ENCODE assay signal across 21 cellular contexts in genomic region chr5:65461490-65461889, GRCh38.
"Had no signal": no experiment of that assay in that cellular context is flagged by ENCODE, and none has a peak within 500 bp of the region (broad histone marks: within the 10 kb centered on the region; RNA-seq: fewer than 3 reads in every experiment).

No MANE protein-coding gene starts in this region.

- H3K36me3 ChIP-seq: left ventricle myocardium inferior, lower lobe of right lung, pancreas, stomach, transverse colon had no signal

- H3K4me3 ChIP-seq: hepatocyte, left ventricle myocardium inferior, lower lobe of right lung, pancreas, stomach, thoracic aorta, transverse colon had no signal

- H3K4me1 ChIP-seq: left ventricle myocardium inferior, lower lobe of right lung, pancreas, stomach, transverse colon had no signal

- ATAC-seq: left cardiac atrium, lower lobe of right lung, natural killer cell, pancreas, right cardiac atrium had no signal

- H3K9me3 ChIP-seq: left ventricle myocardium inferior, lower lobe of right lung, pancreas, stomach, thoracic aorta, transverse colon had no signal

- DNase-seq: effector CD4-positive, alpha-beta T cell; endodermal cell; erythroblast; foreskin melanocyte; head of caudate nucleus; kidney; left cardiac atrium; left ventricle myocardium inferior; lower lobe of right lung; natural killer cell; nucleus accumbens; pancreas; right cardiac atrium; small intestine; stimulated activated CD4-positive, alpha-beta T cell treated with anti-CD3 and anti-CD28 coated beads, Interleukin-12 subunit alpha, Interleukin-12 subunit beta, amount 100 ng/mL, for 4 hours; stimulated activated naive CD4-positive, alpha-beta T cell; stomach; substantia nigra; transverse colon had no signal

- H3K27ac ChIP-seq: hepatocyte, left ventricle myocardium inferior, lower lobe of right lung, pancreas, stomach, thoracic aorta, transverse colon had no signal
